Comparison of ENCODE assay signal across 8 cellular contexts in the genomic region with DNA sequence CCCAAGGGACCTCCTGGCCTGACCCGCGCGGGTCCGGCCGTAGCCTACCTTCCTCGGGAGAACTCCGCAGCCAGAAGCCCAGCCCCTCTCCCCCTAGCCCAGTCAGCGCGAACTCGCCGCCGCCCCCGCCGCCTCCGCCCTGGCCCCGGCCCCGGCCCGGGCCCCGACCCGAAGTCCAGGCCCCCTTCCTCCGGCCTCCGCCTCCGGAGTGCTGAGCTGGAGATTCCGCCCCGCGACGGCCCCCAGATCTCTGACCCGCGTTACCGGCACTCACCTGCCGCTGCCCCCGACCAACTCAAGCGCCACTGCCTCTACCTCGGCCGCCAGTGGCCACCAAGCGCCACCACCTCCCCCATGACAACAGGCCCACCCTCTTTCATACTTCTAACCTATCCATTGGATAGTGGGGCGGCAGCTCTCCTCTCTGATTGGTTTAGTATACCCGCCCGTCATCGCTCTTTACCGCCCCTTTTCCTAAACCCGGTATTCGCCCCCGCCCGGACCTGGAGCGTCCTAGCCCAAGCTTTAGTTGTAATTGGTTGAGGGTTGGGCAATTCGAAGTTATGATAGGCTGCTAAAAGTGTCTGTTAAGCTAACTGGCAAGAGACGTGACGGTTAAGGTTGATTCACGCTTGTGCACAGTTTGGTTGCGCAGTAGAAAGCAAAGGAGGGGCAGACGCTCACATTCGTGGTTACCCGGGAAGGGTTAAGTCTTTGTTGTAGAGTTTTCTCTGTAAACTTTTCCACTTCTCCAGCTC. TPM values are rescaled to one million over a fixed set of nuclear protein-coding genes. Genes with fewer than 3 reads are reported as not detected.
DNase-seq lines count a peak whose midpoint lies in the region; ATAC-seq, FAIRE-seq and TF ChIP-seq lines count a peak whose summit lies in the region.

TSS of gene NUMB (minus strand) at position 328 of the 758 bp plus-strand sequence. CDS start 102,795 bp downstream, outside the sequence.

- in situ Hi-C loops in astrocyte of the cerebellum (cut with HindIII; ENCODE audit: low sequenced_read_pairs) = no loop called here

- no peaks in the 10 kb centered on the region for H3K27me3 ChIP-seq in rectal smooth muscle tissue (ENCODE audit: control insufficient read depth, insufficient read depth, low read length)
- H3K27me3 ChIP-seq in aorta (ENCODE audit: control insufficient read depth in 1 of 2, insufficient read depth in 2 of 2, low read length in 1 of 2) = no peaks in the 10 kb centered on the region

- H3K9me3 ChIP-seq in aorta (ENCODE audit: control insufficient read depth, low read length) = no peaks in the 10 kb centered on the region

- H3K27ac ChIP-seq in rectal smooth muscle tissue (ENCODE audit: low read depth, low read length) (peak within 1 kb of the TSS; percentile 89), aorta (ENCODE audit: low read depth in 1 of 2, low read length in 2 of 2) (peak within 1 kb of the TSS in 1 of 2 donors; percentile 19)

- peak; percentile 99 for FAIRE-seq in GM18507 (lab: Jason Lieb, UNC)

- TF ChIP-seq CTCF in astrocyte of the cerebellum (IDR thresholded peaks at IDR 0.05; ENCODE audit: low read depth, low read length, missing control alignments) = no peak

- no peaks in the 10 kb centered on the region for H3K36me3 ChIP-seq in rectal smooth muscle tissue (ENCODE audit: control insufficient read depth, insufficient read depth, low read length)
- no peaks in the 10 kb centered on the region for H3K36me3 ChIP-seq in aorta (ENCODE audit: control insufficient read depth in 1 of 2, insufficient read depth in 2 of 2, low read length in 1 of 2)

- H3K4me3 ChIP-seq in astrocyte of the cerebellum (ENCODE audit: low read depth, low read length) (peak within 1 kb of the TSS; percentile 94), rectal smooth muscle tissue (ENCODE audit: low read length) (peak within 1 kb of the TSS; percentile 93), aorta (ENCODE audit: low read length in 2 of 2) (peak within 1 kb of the TSS; percentile 65 to 71)

- ATAC-seq in HG02981 (IDR thresholded peaks at IDR 0.05; ENCODE audit: unreplicated experiment) (peak; percentile 89), aorta (ENCODE audit: low FRiP score) (peak; percentile 98)

- DNase-seq in GM18507 (ENCODE audit: extremely low spot score, insufficient read length, low read depth) = peak; percentile 87
- peak; percentile 90 for DNase-seq in NCI-H2029 treated with DMSO at 0.1 percent for 48 hours (lab: John Stamatoyannopoulos, UW)
- peak; percentile 88 for DNase-seq in T-helper 9 cell
- peak; percentile 100 for DNase-seq in astrocyte of the cerebellum (ENCODE audit: low read depth)
- peak; percentile 98 for DNase-seq in hepatic stellate cell (ENCODE audit: low spot score)
- peak; percentile 96 to 99 for DNase-seq in aorta

- peak within 1 kb of the TSS; percentile 66 for H3K9ac ChIP-seq in rectal smooth muscle tissue (ENCODE audit: low read length)

- intact Hi-C loops in aorta (cut with DNase I) = no loop called here

- H3K4me1 ChIP-seq in rectal smooth muscle tissue (ENCODE audit: control insufficient read depth, insufficient read depth, low read length) (peaks cover 26% of the 10 kb centered on the region), aorta (ENCODE audit: control insufficient read depth in 1 of 2, insufficient read depth in 2 of 2, low read length in 2 of 2) (peaks cover 0 to 8% of the 10 kb centered on the region in 2 donors)

- WGBS in aorta, 2 donors = 0 to 1% methylated on average over 35 to 54 of the region's 54 CpGs

RNA-seq across cellular contexts. Expression of gene NUMB, which starts in this region (rescaled TPM):
- total RNA-seq in aorta = 10 to 100 TPM; 67.5 to 99.3 TPM
- polyA plus RNA-seq in aorta = 10 to 100 TPM; 27.2 to 33.7 TPM
